Comparison of ENCODE assay signal across 9 cellular contexts in the genomic region with DNA sequence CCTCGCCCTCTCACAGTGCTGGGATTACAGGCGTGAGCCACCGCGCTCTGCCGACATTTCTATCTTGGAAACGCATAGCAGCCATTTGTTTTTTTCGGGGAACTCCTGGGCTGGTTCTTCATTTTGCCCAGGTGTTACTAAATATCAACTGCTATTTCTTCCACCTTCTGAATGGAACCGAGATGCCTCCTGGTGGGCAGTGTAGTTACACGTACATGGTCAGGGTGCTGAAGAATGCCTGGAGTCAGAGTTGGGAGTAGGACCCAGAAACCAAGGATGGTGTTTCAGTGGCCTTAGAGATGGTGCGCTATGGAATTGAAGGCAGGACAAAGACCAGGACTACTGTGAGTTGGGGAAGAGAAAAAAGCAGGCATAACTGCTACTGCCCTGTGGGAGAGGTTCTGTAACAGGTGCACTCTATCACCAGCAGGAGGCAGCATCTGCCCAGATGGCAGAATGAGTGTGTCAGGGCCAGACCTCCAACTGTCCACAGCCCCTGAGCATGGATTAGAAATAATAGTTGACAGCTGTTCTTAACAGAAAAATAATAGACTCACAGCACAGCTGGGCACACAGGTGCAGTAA.
DNase-seq lines count a peak whose midpoint lies in the region; ATAC-seq and TF ChIP-seq lines count a peak whose summit lies in the region.
"Had no signal": no experiment of that assay in that cellular context is flagged by ENCODE, and none has a peak within 500 bp of the region (broad histone marks: within the 10 kb centered on the region; RNA-seq: fewer than 3 reads in every experiment).

No MANE protein-coding gene starts in this region.

- H3K4me1 Mint-ChIP-seq in nephron, result no peaks in the 10 kb centered on the region

- DNase-seq in NCI-H748 (lab: John Stamatoyannopoulos, UW; ENCODE audit: unreplicated experiment) (peak; percentile 14), NCI-H748 treated with DMSO at 0.1 percent for 48 hours (lab: John Stamatoyannopoulos, UW) (no peak), SK-N-DZ (ENCODE audit: low spot score) (peak; percentile 18), T1000 (lab: John Stamatoyannopoulos, UW) (no peak), SIG-M5 (lab: John Stamatoyannopoulos, UW) (no peak)
- DNase-seq in central memory CD4-positive, alpha-beta T cell, result peak; percentile 11
- DNase-seq: activated T-cell treated with anti-CD3 and anti-CD28 coated beads, Interleukin-2, amount 50 U/mL, for 4 hours had no signal

- peak in 2 of 3 experiments; percentile 24 to 47 for TF ChIP-seq CTCF in nephron (IDR thresholded peaks at IDR 0.05; ENCODE audit: unreplicated experiment in 3 of 3)

- H3K9me3 Mint-ChIP-seq in nephron, result peaks cover 17% of the 10 kb centered on the region

- H3K4me3 Mint-ChIP-seq in nephron, result no peak overlapping the region
- H3K4me3 Mint-ChIP-seq: activated T-cell treated with anti-CD3 and anti-CD28 coated beads, Interleukin-2, amount 50 U/mL, for 4 hours had no signal

- no peaks in the 10 kb centered on the region for H3K27me3 Mint-ChIP-seq in nephron (ENCODE audit: low read depth)

- ATAC-seq in HG02884 (IDR thresholded peaks at IDR 0.05; ENCODE audit: unreplicated experiment), result peak; percentile 75

- no peak overlapping the region for H3K27ac Mint-ChIP-seq in nephron

- H3K36me3 Mint-ChIP-seq in nephron (ENCODE audit: low read depth), result no peaks in the 10 kb centered on the region

Comparison
In these comparisons a context has a peak if more than half of its experiments do, and no peak if none do; other contexts are left out.
1. DNase-seq: peak in NCI-H748 (single experiment), SK-N-DZ (single experiment) and central memory CD4-positive, alpha-beta T cell (single experiment); none in NCI-H748 treated with DMSO at 0.1 percent for 48 hours (single experiment), T1000 (single experiment) and SIG-M5 (single experiment).